Comparison of ENCODE assay signal across 8 cellular contexts in genomic region chr19:40609561-40610395, GRCh38. TPM values are rescaled to one million over a fixed set of nuclear protein-coding genes. Genes with fewer than 3 reads are reported as not detected.
DNase-seq lines count a peak whose midpoint lies in the region; TF ChIP-seq lines count a peak whose summit lies in the region.

No MANE protein-coding gene starts in this region.

- in situ Hi-C loops in GM23248 (cut with MboI): no loop called here

- peak overlapping the region; percentile 97 for H3K27ac Mint-ChIP-seq in activated CD4-positive, alpha-beta T cell treated with anti-CD3 and anti-CD28 coated beads, Interleukin-2, amount 10 ng/mL, durations not matched to agents 24 days and 14 days
- peak overlapping the region; percentile 73 for H3K27ac Mint-ChIP-seq in dendritic cell treated with granulocyte-macrophage colony-stimulating factor and Interleukin-4, amounts not matched to agents 40 ng/mL and 50 ng/mL, for 4 days

- H3F3A ChIP-seq in GM23248 (ENCODE audit: insufficient read depth): 0 out of 2 replicates have a peak, but pooled peaks cover 4% of the 10 kb centered on the region

- WGBS in GM23248 (ENCODE audit: low coverage in 1 of 2, low lambda C conversion rate in 2 of 2, missing lambda C conversion rate in 2 of 2), 2 experiments: 6 to 8% methylated on average over 33 to 47 of the region's 50 CpGs
- whole genome bisulfite sequencing in lower leg skin, 2 donors: 3 to 4% methylated on average over 25 to 49 of the region's 50 CpGs

- TF ChIP-seq POLR2A in lower leg skin (IDR thresholded peaks at IDR 0.05): no peak

- no peaks in the 10 kb centered on the region for H3K9me2 ChIP-seq in GM23248 (ENCODE audit: insufficient read depth)

- peak overlapping the region; percentile 78 for H3K9ac ChIP-seq in GM23248

- H3K9me3 ChIP-seq in GM23248 (ENCODE audit: low read depth): no peaks in the 10 kb centered on the region

- H4K20me1 ChIP-seq in GM23248 (ENCODE audit: insufficient read depth): no peaks in the 10 kb centered on the region

- no peaks in the 10 kb centered on the region for H3K9me3 Mint-ChIP-seq in activated CD4-positive, alpha-beta T cell treated with anti-CD3 and anti-CD28 coated beads, Interleukin-2, amount 10 ng/mL, durations not matched to agents 24 days and 14 days
- H3K9me3 Mint-ChIP-seq in dendritic cell treated with granulocyte-macrophage colony-stimulating factor and Interleukin-4, amounts not matched to agents 40 ng/mL and 50 ng/mL, for 4 days: no peaks in the 10 kb centered on the region

- H3K4me3 Mint-ChIP-seq in activated CD4-positive, alpha-beta T cell treated with anti-CD3 and anti-CD28 coated beads, Interleukin-2, amount 10 ng/mL, durations not matched to agents 24 days and 14 days: peak overlapping the region; percentile 95
- peak overlapping the region; percentile 67 for H3K4me3 Mint-ChIP-seq in dendritic cell treated with granulocyte-macrophage colony-stimulating factor and Interleukin-4, amounts not matched to agents 40 ng/mL and 50 ng/mL, for 4 days

- H3K4me1 ChIP-seq in GM23248 (ENCODE audit: insufficient read depth): peaks cover 15% of the 10 kb centered on the region; the same call in 1 of the 2 replicates

- no peaks in the 10 kb centered on the region; the same call in 1 of the 2 replicates for H3K79me2 ChIP-seq in GM23248 (ENCODE audit: insufficient read depth)

- no peak for TF ChIP-seq CTCF in lower leg skin (IDR thresholded peaks at IDR 0.05)

- no peaks in the 10 kb centered on the region for H3K36me3 ChIP-seq in GM23248 (ENCODE audit: low read depth)

- peak overlapping the region; percentile 68 for H3K4me3 ChIP-seq in GM23248
- peak overlapping the region; percentile 8 for H3K4me3 ChIP-seq in lower leg skin (ENCODE audit: low read depth, poor library complexity, severe bottlenecking)

- no peaks in the 10 kb centered on the region for H3K27me3 ChIP-seq in GM23248 (replicated peaks; ENCODE audit: insufficient read depth)

- H3K27ac ChIP-seq in GM23248: peak overlapping the region; percentile 80

- peak; percentile 93 for DNase-seq in Daoy (ENCODE audit: low read depth)
- DNase-seq in GM23248: peak; percentile 94
- peak; percentile 59 for DNase-seq in NCI-H146 (lab: John Stamatoyannopoulos, UW)
- peak; percentile 97 for DNase-seq in activated CD4-positive, alpha-beta T cell treated with anti-CD3 and anti-CD28 coated beads, Interleukin-2, amount 10 ng/mL, durations not matched to agents 24 days and 14 days
- peak; percentile 93 to 99 for DNase-seq in lower leg skin (ENCODE audit: low spot score in 2 of 2)
- peak; percentile 88 to 97 (median 91) for DNase-seq in stimulated activated CD4-positive, alpha-beta T cell treated with anti-CD3 and anti-CD28 coated beads, TNF-alpha, amount 100 ng/mL, for 48 hours (ENCODE audit: low read depth in 3 of 3)
- DNase-seq in middle frontal gyrus (ENCODE audit: extremely low spot score, low spot score): no peak

- peak overlapping the region; percentile 76 for H3K4me2 ChIP-seq in GM23248 (ENCODE audit: unreplicated experiment)

- peaks cover 43% of the 10 kb centered on the region for H3K4me1 Mint-ChIP-seq in activated CD4-positive, alpha-beta T cell treated with anti-CD3 and anti-CD28 coated beads, Interleukin-2, amount 10 ng/mL, durations not matched to agents 24 days and 14 days
- peaks cover 89% of the 10 kb centered on the region for H3K4me1 Mint-ChIP-seq in dendritic cell treated with granulocyte-macrophage colony-stimulating factor and Interleukin-4, amounts not matched to agents 40 ng/mL and 50 ng/mL, for 4 days (ENCODE audit: low read depth)

- no peaks in the 10 kb centered on the region for H3K27me3 Mint-ChIP-seq in activated CD4-positive, alpha-beta T cell treated with anti-CD3 and anti-CD28 coated beads, Interleukin-2, amount 10 ng/mL, durations not matched to agents 24 days and 14 days
- peaks cover 77% of the 10 kb centered on the region for H3K27me3 Mint-ChIP-seq in dendritic cell treated with granulocyte-macrophage colony-stimulating factor and Interleukin-4, amounts not matched to agents 40 ng/mL and 50 ng/mL, for 4 days

- H3K36me3 Mint-ChIP-seq in activated CD4-positive, alpha-beta T cell treated with anti-CD3 and anti-CD28 coated beads, Interleukin-2, amount 10 ng/mL, durations not matched to agents 24 days and 14 days (ENCODE audit: low read depth): peaks cover 4% of the 10 kb centered on the region
- peaks cover 10% of the 10 kb centered on the region for H3K36me3 Mint-ChIP-seq in dendritic cell treated with granulocyte-macrophage colony-stimulating factor and Interleukin-4, amounts not matched to agents 40 ng/mL and 50 ng/mL, for 4 days (ENCODE audit: low read depth)

- peak overlapping the region; percentile 78 for H2AFZ ChIP-seq in GM23248

- intact Hi-C loops in activated CD4-positive, alpha-beta T cell treated with anti-CD3 and anti-CD28 coated beads, Interleukin-2, amount 10 ng/mL, durations not matched to agents 24 days and 14 days (cut with micrococcal nuclease): loop anchor here (1.0 to 10.0 kb wide), 6 partner anchors 105 to 1275 kb away; partner anchors contain the start of genes AKT2, ARHGEF1, BCKDHA and COQ8B
- intact Hi-C loops in dendritic cell treated with granulocyte-macrophage colony-stimulating factor and Interleukin-4, amounts not matched to agents 40 ng/mL and 50 ng/mL, for 4 days (cut with micrococcal nuclease): loop anchor here (5.0 kb wide), 1 partner anchor 37 kb away; no protein-coding TSS in a partner anchor
- intact Hi-C loops in lower leg skin (cut with DNase I; ENCODE audit: low total_unique reads): no loop called here

RNA-seq across cellular contexts. Expression of gene LTBP4, which starts 8.6 kb away (rescaled TPM):
- 16.4 and 26.0 TPM in 2 replicates for total RNA-seq in Daoy (2014; rRNA removed; shearing (Covaris generic))
- total RNA-seq in GM23248 (2014; rRNA removed; shearing (Covaris generic)): 18.0 and 18.3 TPM in 2 replicates
- polyA plus RNA-seq in GM23248 (2016; fragmentation: Nextera tagmentation; extraction: Ambion mirVana): 45.5 and 47.2 TPM in 2 replicates
- 123 and 126 TPM in 2 replicates for total RNA-seq in activated CD4-positive, alpha-beta T cell treated with anti-CD3 and anti-CD28 coated beads, Interleukin-2, amount 10 ng/mL, durations not matched to agents 24 days and 14 days
- total RNA-seq in lower leg skin: 100 to 1,000 TPM; 113 to 181 (median 144) TPM

RNA-seq across cellular contexts. Expression of gene SHKBP1, which starts 33.1 kb away (rescaled TPM):
- total RNA-seq in Daoy (2014; rRNA removed; shearing (Covaris generic)): 40.6 and 134 TPM in 2 replicates
- 27.8 and 36.3 TPM in 2 replicates for total RNA-seq in GM23248 (2014; rRNA removed; shearing (Covaris generic))
- polyA plus RNA-seq in GM23248 (2016; fragmentation: Nextera tagmentation; extraction: Ambion mirVana): 62.2 and 66.4 TPM in 2 replicates
- 111 and 113 TPM in 2 replicates for total RNA-seq in activated CD4-positive, alpha-beta T cell treated with anti-CD3 and anti-CD28 coated beads, Interleukin-2, amount 10 ng/mL, durations not matched to agents 24 days and 14 days
- total RNA-seq in lower leg skin: 10 to 100 TPM; 39.6 to 53.4 (median 43.0) TPM
